ENCODE assay signal across 20 cellular contexts in genomic region chr17:45177563-45177962, GRCh38.
"Had no signal": no experiment of that assay in that cellular context is flagged by ENCODE, and none has a peak within 500 bp of the region (broad histone marks: within the 10 kb centered on the region; RNA-seq: fewer than 3 reads in every experiment).

No MANE protein-coding gene starts in this region.

- H3K27me3 ChIP-seq: esophagus muscularis mucosa, gastrocnemius medialis, heart right ventricle, neural progenitor cell, spleen, transverse colon had no signal

- H3K4me2 ChIP-seq: neural progenitor cell had no signal

- H3K4me3 ChIP-seq: esophagus muscularis mucosa, gastrocnemius medialis, heart right ventricle, neural progenitor cell, psoas muscle, spleen, thoracic aorta, transverse colon had no signal

- H2AFZ ChIP-seq: neural progenitor cell had no signal

- ATAC-seq: effector memory CD8-positive, alpha-beta T cell; gastrocnemius medialis; heart right ventricle; naive thymus-derived CD8-positive, alpha-beta T cell; psoas muscle; sciatic nerve; stimulated activated memory B cell treated with anti-CD40 and anti-IgM and Interleukin-4, amounts not matched to agents 10 μg/mL and 1 μg/mL and 100 μg/mL, for 72 hours had no signal

- H3K27ac ChIP-seq: gastrocnemius medialis, heart right ventricle, neural progenitor cell, psoas muscle, spleen, transverse colon had no signal

- DNase-seq: effector memory CD8-positive, alpha-beta T cell; gastrocnemius medialis; heart right ventricle; hypothalamus; kidney glomerular epithelial cell; naive thymus-derived CD8-positive, alpha-beta T cell; psoas muscle; retina; spleen; stimulated activated CD4-positive, alpha-beta T cell treated with anti-CD3 and anti-CD28 coated beads, Interleukin-15, amount 100 ng/mL, for 24 hours; stimulated activated CD4-positive, alpha-beta T cell treated with anti-CD3 and anti-CD28 coated beads, Interleukin-1b, Interleukin-23, amount 100 ng/mL, for 48 hours; stimulated activated CD4-positive, alpha-beta T cell treated with anti-CD3 and anti-CD28 coated beads, Interleukin-4, amount 100 ng/mL, for 24 hours; transverse colon had no signal

- H3K9ac ChIP-seq: neural progenitor cell had no signal

- H3K36me3 ChIP-seq: esophagus muscularis mucosa, gastrocnemius medialis, heart right ventricle, neural progenitor cell, spleen, thoracic aorta, transverse colon had no signal

- FAIRE-seq: colon, islet of Langerhans had no signal

- H3K9me3 ChIP-seq: esophagus muscularis mucosa, gastrocnemius medialis, heart right ventricle, psoas muscle, spleen, thoracic aorta, transverse colon had no signal
